In the genomic region with DNA sequence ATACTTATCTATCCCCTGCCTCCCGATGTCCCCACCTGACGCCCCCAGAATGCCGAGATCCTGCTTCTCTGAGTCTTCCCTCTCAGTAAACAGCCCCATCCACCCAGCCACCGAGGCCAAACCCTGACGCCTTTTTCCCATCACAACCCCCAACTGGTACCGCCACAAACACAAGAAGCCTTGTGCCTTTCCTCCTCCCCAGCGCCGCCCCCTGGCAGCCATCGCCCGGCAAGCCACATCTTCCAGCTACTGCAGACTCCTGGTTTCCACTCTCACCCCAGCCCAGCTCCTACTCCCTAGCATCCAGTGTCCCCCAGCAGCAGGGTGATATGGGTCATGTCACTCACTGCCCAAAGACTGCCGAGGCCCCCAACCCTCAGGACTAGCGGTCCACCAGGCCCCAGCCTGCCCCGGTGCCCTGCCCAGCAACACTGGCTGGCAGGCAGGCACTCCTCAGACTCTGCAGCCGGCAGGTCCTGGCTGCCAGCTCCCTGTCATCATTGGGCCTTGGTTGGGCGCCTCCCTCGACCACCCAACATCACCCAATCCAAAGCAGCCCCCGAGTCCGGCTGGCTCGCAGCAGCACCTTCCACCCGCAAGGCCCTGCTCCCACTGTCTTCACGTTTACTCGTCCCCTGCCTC, we compare ENCODE assay signal across 20 cellular contexts. TPM values are rescaled to one million over a fixed set of nuclear protein-coding genes. Genes with fewer than 3 reads are reported as not detected.
DNase-seq lines count a peak whose midpoint lies in the region; ATAC-seq and TF ChIP-seq lines count a peak whose summit lies in the region.
"Had no signal": no experiment of that assay in that cellular context is flagged by ENCODE, and none has a peak within 500 bp of the region (broad histone marks: within the 10 kb centered on the region; RNA-seq: fewer than 3 reads in every experiment).

No MANE protein-coding gene starts in this region.

- no peaks in the 10 kb centered on the region for H3K27me3 Mint-ChIP-seq in activated CD4-positive, alpha-beta T cell treated with anti-CD3 and anti-CD28 coated beads, Interleukin-2, amount 10 ng/mL, durations not matched to agents 24 days and 14 days
- H3K27me3 Mint-ChIP-seq: naive B cell, progenitor cell of endocrine pancreas had no signal

- CTCF ChIA-PET in HEK293 (lab: Yijun Ruan, JAX): interaction anchor here (0.7 to 1.5 kb wide), 3 partner anchors 28 to 356 kb away, joined by 3 to 7 read pairs (median 3); no protein-coding TSS in a partner anchor

- H3K27me3 ChIP-seq in iPS-15b (ENCODE audit: control insufficient read depth, insufficient read depth, low read length): no peaks in the 10 kb centered on the region
- H3K27me3 ChIP-seq: heart right ventricle had no signal

- H3K36me3 Mint-ChIP-seq in activated CD4-positive, alpha-beta T cell treated with anti-CD3 and anti-CD28 coated beads, Interleukin-2, amount 10 ng/mL, durations not matched to agents 24 days and 14 days (ENCODE audit: low read depth): peaks cover 15% of the 10 kb centered on the region

- DNase-seq in anterior cingulate cortex (lab: John Stamatoyannopoulos, UW): peak in 53 of 58 donors; percentile 23 to 87 (median 68)
- peak; percentile 74 for DNase-seq in sciatic nerve (ENCODE audit: low spot score)
- no peak for DNase-seq in activated CD4-positive, alpha-beta T cell treated with anti-CD3 and anti-CD28 coated beads, Interleukin-2, amount 10 ng/mL, durations not matched to agents 24 days and 14 days
- no peak for DNase-seq in NK-92 (lab: John Stamatoyannopoulos, UW; ENCODE audit: unreplicated experiment)
- no peak for DNase-seq in NCI-H446 (lab: John Stamatoyannopoulos, UW)
- no peak for DNase-seq in activated CD4-positive, alpha-beta T cell treated with anti-CD3 and anti-CD28 coated beads for 48 hours
- DNase-seq: activated CD4-positive, alpha-beta T cell treated with anti-CD3 and anti-CD28 coated beads, Interleukin-2, amount 50 U/mL, for 1 hour; activated gamma-delta T cell treated with Interleukin-2 at 50 U/mL for 16 hours; amniotic stem cell; heart right ventricle; kidney; naive B cell; NCI-H1092; NCI-H2081; NCI-H524 had no signal

- intact Hi-C loops in sciatic nerve (cut with DNase I): no loop called here
- intact Hi-C loops in activated CD4-positive, alpha-beta T cell treated with anti-CD3 and anti-CD28 coated beads, Interleukin-2, amount 10 ng/mL, durations not matched to agents 24 days and 14 days (cut with micrococcal nuclease): no loop called here

- H3K36me3 ChIP-seq in HEK293 (ENCODE audit: control insufficient read depth in 2 of 2, insufficient read depth in 1 of 2, low read length in 2 of 2) (peaks cover 7 to 73% of the 10 kb centered on the region in 2 experiments; a peak in 2 of 3 replicates), iPS-15b (ENCODE audit: control insufficient read depth, insufficient read depth, low read length) (peaks cover 30% of the 10 kb centered on the region)

- H3K9me3 ChIP-seq in HEK293 (ENCODE audit: control insufficient read depth, insufficient read depth, low read depth, low read length) (no peaks in the 10 kb centered on the region), iPS-15b (ENCODE audit: control insufficient read depth, insufficient read depth, low read length) (no peaks in the 10 kb centered on the region)
- H3K9me3 ChIP-seq: heart right ventricle had no signal

- no peak overlapping the region for H3K4me3 Mint-ChIP-seq in activated CD4-positive, alpha-beta T cell treated with anti-CD3 and anti-CD28 coated beads, Interleukin-2, amount 10 ng/mL, durations not matched to agents 24 days and 14 days
- H3K4me3 Mint-ChIP-seq: naive B cell had no signal

- no peaks in the 10 kb centered on the region for H3K4me1 Mint-ChIP-seq in activated CD4-positive, alpha-beta T cell treated with anti-CD3 and anti-CD28 coated beads, Interleukin-2, amount 10 ng/mL, durations not matched to agents 24 days and 14 days

- no peaks in the 10 kb centered on the region for H3K9me3 Mint-ChIP-seq in activated CD4-positive, alpha-beta T cell treated with anti-CD3 and anti-CD28 coated beads, Interleukin-2, amount 10 ng/mL, durations not matched to agents 24 days and 14 days
- H3K9me3 Mint-ChIP-seq: naive B cell had no signal

- peak; percentile 12 for ATAC-seq in sciatic nerve
- ATAC-seq: heart right ventricle, Right ventricle myocardium inferior had no signal

- H3K27ac Mint-ChIP-seq in activated CD4-positive, alpha-beta T cell treated with anti-CD3 and anti-CD28 coated beads, Interleukin-2, amount 10 ng/mL, durations not matched to agents 24 days and 14 days: no peak overlapping the region
- H3K27ac Mint-ChIP-seq: progenitor cell of endocrine pancreas had no signal

- POLR2A ChIA-PET in HEK293 (lab: Yijun Ruan, JAX): no interaction called here

- H3K4me1 ChIP-seq in HEK293 (ENCODE audit: control insufficient read depth, insufficient read depth, low read length) (no peaks in the 10 kb centered on the region), iPS-15b (ENCODE audit: control insufficient read depth, insufficient read depth, low read length) (no peaks in the 10 kb centered on the region)
- H3K4me1 ChIP-seq: heart right ventricle had no signal

- H3K4me3 ChIP-seq in HEK293 (ENCODE audit: low read depth, low read length) (no peak overlapping the region), iPS-15b (ENCODE audit: low read depth, low read length) (no peak overlapping the region)
- H3K4me3 ChIP-seq: heart right ventricle, smooth muscle cell had no signal

- peak overlapping the region; percentile 24 for H3K9ac ChIP-seq in iPS-15b (ENCODE audit: low read depth, low read length)

- no peak overlapping the region for H3K27ac ChIP-seq in HEK293 (ENCODE audit: extremely low read depth, low read depth, low read length)
- H3K27ac ChIP-seq: heart right ventricle had no signal

- peak; percentile 33; the same call in 1 of the 2 replicates for TF ChIP-seq CTCF in HEK293 (tag by site-specific recombination; IDR thresholded peaks at IDR 0.05)

TF ChIP-seq in HEK293, 187 proteins besides CTCF, POLR2A, EP300 and RAD21:
- no peak for TF ChIP-seq ZNF626 (tag by site-specific recombination; IDR thresholded peaks at IDR 0.05)

RNA-seq across cellular contexts. Expression of a gene that starts 11.2 kb away (rescaled TPM):
- 14.6 TPM for total RNA-seq in sciatic nerve
- 5.8 and 6.2 TPM in 2 replicates for total RNA-seq in activated CD4-positive, alpha-beta T cell treated with anti-CD3 and anti-CD28 coated beads, Interleukin-2, amount 10 ng/mL, durations not matched to agents 24 days and 14 days

RNA-seq across cellular contexts. Expression of a gene that starts 33.6 kb away (rescaled TPM):
- 69.6 TPM for total RNA-seq in sciatic nerve
- 0.47 TPM in 1 of 2 replicates, not detected in the other for total RNA-seq in activated CD4-positive, alpha-beta T cell treated with anti-CD3 and anti-CD28 coated beads, Interleukin-2, amount 10 ng/mL, durations not matched to agents 24 days and 14 days

RNA-seq across cellular contexts. Expression of a gene that starts 45.8 kb away (rescaled TPM):
- total RNA-seq in sciatic nerve: 52.7 TPM
- total RNA-seq in activated CD4-positive, alpha-beta T cell treated with anti-CD3 and anti-CD28 coated beads, Interleukin-2, amount 10 ng/mL, durations not matched to agents 24 days and 14 days: 49.1 and 54.6 TPM in 2 replicates

RNA-seq across cellular contexts. Expression of a gene that starts 54.2 kb away (rescaled TPM):
- 10.4 TPM for total RNA-seq in sciatic nerve
- total RNA-seq in activated CD4-positive, alpha-beta T cell treated with anti-CD3 and anti-CD28 coated beads, Interleukin-2, amount 10 ng/mL, durations not matched to agents 24 days and 14 days: 19.4 and 19.6 TPM in 2 replicates

Comparison
In these comparisons a context has a peak if more than half of its experiments do, and no peak if none do; other contexts are left out.
1. DNase-seq: peak in anterior cingulate cortex (53 of 58) and sciatic nerve (single experiment); none in activated CD4-positive, alpha-beta T cell treated with anti-CD3 and anti-CD28 coated beads, Interleukin-2, amount 10 ng/mL, durations not matched to agents 24 days and 14 days (single experiment), NK-92 (single experiment), NCI-H446 (0 of 2) and activated CD4-positive, alpha-beta T cell treated with anti-CD3 and anti-CD28 coated beads for 48 hours (single experiment).
2. RNA of a gene that starts 33.6 kb away (total RNA-seq): 69.6 TPM in sciatic nerve (single experiment); 0.47 TPM in activated CD4-positive, alpha-beta T cell treated with anti-CD3 and anti-CD28 coated beads, Interleukin-2, amount 10 ng/mL, durations not matched to agents 24 days and 14 days; every median in the first group is over 10 times any median in the second.